Comparison of ENCODE assay signal across 1 cellular context in genomic region chr6:5512422-5512821, GRCh38.
TF ChIP-seq lines count a peak whose summit lies in the region.

No MANE protein-coding gene starts in this region.

TF ChIP-seq in GM23338, 12 proteins besides CTCF, POLR2A, EP300 and RAD21 (continued from another document):
- TF ChIP-seq ZNF462 (CRISPR knock-in tag; IDR thresholded peaks at IDR 0.05) (no peak), CREB1 (CRISPR knock-in tag; IDR thresholded peaks at IDR 0.05; ENCODE audit: low read depth) (no peak), EZH2 (IDR thresholded peaks at IDR 0.05; ENCODE audit: low read depth, unreplicated experiment) (no peak), EZH2phosphoT487 (IDR thresholded peaks at IDR 0.05; ENCODE audit: unreplicated experiment) (no peak), POLR2AphosphoS5 (IDR thresholded peaks at IDR 0.05; ENCODE audit: low read depth) (no peak), ZNF331 (CRISPR knock-in tag; IDR thresholded peaks at IDR 0.05; ENCODE audit: low read depth) (no peak), ETS1 (IDR thresholded peaks at IDR 0.05) (no peak), STAT1 (IDR thresholded peaks at IDR 0.05; ENCODE audit: unreplicated experiment) (no peak), NANOG (IDR thresholded peaks at IDR 0.05; ENCODE audit: borderline replicate concordance) (no peak), JUNB (IDR thresholded peaks at IDR 0.05; ENCODE audit: unreplicated experiment) (no peak), ZNF114 (CRISPR knock-in tag; IDR thresholded peaks at IDR 0.05) (no peak)
